ENCODE assay signal across 18 cellular contexts in the genomic region with DNA sequence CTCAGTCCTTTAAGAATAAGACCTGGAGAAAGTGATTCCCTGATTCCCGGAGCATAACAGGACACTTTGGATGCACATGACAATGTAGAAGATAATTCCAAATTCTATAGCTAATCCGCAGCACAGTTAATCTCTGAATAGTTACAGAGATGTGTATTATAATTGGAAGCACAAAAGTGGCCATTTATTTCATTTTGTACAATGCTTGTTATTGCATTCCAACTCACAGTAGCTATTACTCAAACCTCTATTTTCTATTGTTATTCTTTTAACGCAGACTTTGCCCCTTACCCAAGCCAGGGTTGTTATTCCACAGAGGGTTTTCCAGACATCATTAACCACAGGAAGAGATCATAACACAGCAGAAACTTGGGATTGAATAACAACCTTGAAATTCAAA.
"Had no signal": no experiment of that assay in that cellular context is flagged by ENCODE, and none has a peak within 500 bp of the region (broad histone marks: within the 10 kb centered on the region; RNA-seq: fewer than 3 reads in every experiment).

No MANE protein-coding gene starts in this region.

- H3K4me3 Mint-ChIP-seq: dendritic cell treated with granulocyte-macrophage colony-stimulating factor and Interleukin-4, amounts not matched to agents 40 ng/mL and 50 ng/mL, for 4 days; naive thymus-derived CD8-positive, alpha-beta T cell; stimulated activated memory B cell treated with anti-CD40 and anti-IgM and Interleukin-4, amounts not matched to agents 10 μg/mL and 1 μg/mL and 100 μg/mL, for 72 hours; stimulated activated naive CD8-positive, alpha-beta T cell treated with anti-CD3 and anti-CD28 coated beads, Interleukin-15, Interleukin-2, amounts not matched to agents 100 ng/mL and 50 ng/mL, for 24 hours had no signal

- H3K4me1 ChIP-seq: foreskin keratinocyte, psoas muscle, right lobe of liver, tibial artery, upper lobe of right lung, vagina had no signal

- H3K27ac ChIP-seq: foreskin keratinocyte, neutrophil, psoas muscle, right lobe of liver, tibial artery, upper lobe of right lung, vagina had no signal

- H3K4me1 Mint-ChIP-seq: naive thymus-derived CD8-positive, alpha-beta T cell; stimulated activated memory B cell treated with anti-CD40 and anti-IgM and Interleukin-4, amounts not matched to agents 10 μg/mL and 1 μg/mL and 100 μg/mL, for 72 hours had no signal

- H3K9me3 ChIP-seq: mucosa of descending colon, neutrophil, psoas muscle, right lobe of liver, tibial artery, upper lobe of right lung, vagina had no signal

- H3K27me3 Mint-ChIP-seq: dendritic cell treated with granulocyte-macrophage colony-stimulating factor and Interleukin-4, amounts not matched to agents 40 ng/mL and 50 ng/mL, for 4 days; stimulated activated memory B cell treated with anti-CD40 and anti-IgM and Interleukin-4, amounts not matched to agents 10 μg/mL and 1 μg/mL and 100 μg/mL, for 72 hours; stimulated activated naive CD8-positive, alpha-beta T cell treated with anti-CD3 and anti-CD28 coated beads, Interleukin-15, Interleukin-2, amounts not matched to agents 100 ng/mL and 50 ng/mL, for 24 hours had no signal

- H3K9me3 Mint-ChIP-seq: stimulated activated memory B cell treated with anti-CD40 and anti-IgM and Interleukin-4, amounts not matched to agents 10 μg/mL and 1 μg/mL and 100 μg/mL, for 72 hours; stimulated activated naive CD8-positive, alpha-beta T cell treated with anti-CD3 and anti-CD28 coated beads, Interleukin-15, Interleukin-2, amounts not matched to agents 100 ng/mL and 50 ng/mL, for 24 hours had no signal

- DNase-seq: erythroblast; foreskin keratinocyte; head of caudate nucleus; hippocampal formation; left colon; mucosa of descending colon; naive thymus-derived CD8-positive, alpha-beta T cell; psoas muscle; retina; right lobe of liver; stimulated activated CD4-positive, alpha-beta T cell treated with anti-CD3 and anti-CD28 coated beads, Interleukin-4, amount 100 ng/mL, for 1 hour; tibial artery; upper lobe of right lung had no signal

- H3K36me3 Mint-ChIP-seq: naive thymus-derived CD8-positive, alpha-beta T cell; stimulated activated memory B cell treated with anti-CD40 and anti-IgM and Interleukin-4, amounts not matched to agents 10 μg/mL and 1 μg/mL and 100 μg/mL, for 72 hours had no signal

- H3K36me3 ChIP-seq: neutrophil, right lobe of liver, tibial artery, upper lobe of right lung, vagina had no signal

- H3K27me3 ChIP-seq: foreskin keratinocyte, neutrophil, right lobe of liver, tibial artery, upper lobe of right lung, vagina had no signal

- H3K4me3 ChIP-seq: mucosa of descending colon, psoas muscle, right lobe of liver, tibial artery, upper lobe of right lung, vagina had no signal

- H3K27ac Mint-ChIP-seq: dendritic cell treated with granulocyte-macrophage colony-stimulating factor and Interleukin-4, amounts not matched to agents 40 ng/mL and 50 ng/mL, for 4 days; naive thymus-derived CD8-positive, alpha-beta T cell; stimulated activated memory B cell treated with anti-CD40 and anti-IgM and Interleukin-4, amounts not matched to agents 10 μg/mL and 1 μg/mL and 100 μg/mL, for 72 hours; stimulated activated naive CD8-positive, alpha-beta T cell treated with anti-CD3 and anti-CD28 coated beads, Interleukin-15, Interleukin-2, amounts not matched to agents 100 ng/mL and 50 ng/mL, for 24 hours had no signal
